ENCODE assay signal across 12 cellular contexts in the genomic region with DNA sequence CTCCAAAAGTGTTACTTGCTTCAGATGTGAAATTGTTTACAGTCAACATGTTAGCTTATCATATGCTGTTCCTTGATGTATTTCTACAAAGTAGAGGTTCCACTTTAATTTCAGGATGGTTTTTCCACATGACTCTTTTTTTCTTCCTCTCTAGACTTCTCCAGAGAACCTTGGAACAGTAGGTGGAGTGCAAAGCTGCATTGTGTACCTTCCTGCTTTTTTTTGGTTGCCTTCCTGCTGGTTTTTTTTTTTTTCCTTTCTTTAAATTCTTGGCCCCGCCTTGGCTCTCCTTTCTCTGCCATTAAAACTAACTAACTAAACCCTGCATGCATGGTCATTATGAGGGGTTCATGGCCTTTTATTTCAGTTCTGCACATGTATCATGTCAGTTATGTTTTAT.
"Had no signal": no experiment of that assay in that cellular context is flagged by ENCODE, and none has a peak within 500 bp of the region (broad histone marks: within the 10 kb centered on the region; RNA-seq: fewer than 3 reads in every experiment).

No MANE protein-coding gene starts in this region.

- H3K4me3 ChIP-seq: psoas muscle, sigmoid colon, skin epidermis, stomach had no signal

- H3K27me3 ChIP-seq: neutrophil, sigmoid colon, stomach had no signal

- DNase-seq: islet precursor cell; mesendoderm; naive B cell; nephron progenitor cell; psoas muscle; sigmoid colon; stimulated activated CD4-positive, alpha-beta T cell treated with anti-CD3 and anti-CD28 coated beads, Interleukin-12 subunit alpha, Interleukin-12 subunit beta, amount 100 ng/mL, for 4 hours; stimulated activated naive CD4-positive, alpha-beta T cell; stomach; trophoblast cell had no signal

- H3K27ac Mint-ChIP-seq: nephron progenitor cell had no signal

- H3K9me3 Mint-ChIP-seq: naive B cell, nephron progenitor cell had no signal

- H3K27ac ChIP-seq: neutrophil, psoas muscle had no signal

- H3K27me3 Mint-ChIP-seq: naive B cell had no signal

- H3K4me3 Mint-ChIP-seq: naive B cell, nephron progenitor cell had no signal

- H3K9me3 ChIP-seq: neutrophil, psoas muscle, sigmoid colon, stomach had no signal
